ENCODE assay signal across 17 cellular contexts in the genomic region with DNA sequence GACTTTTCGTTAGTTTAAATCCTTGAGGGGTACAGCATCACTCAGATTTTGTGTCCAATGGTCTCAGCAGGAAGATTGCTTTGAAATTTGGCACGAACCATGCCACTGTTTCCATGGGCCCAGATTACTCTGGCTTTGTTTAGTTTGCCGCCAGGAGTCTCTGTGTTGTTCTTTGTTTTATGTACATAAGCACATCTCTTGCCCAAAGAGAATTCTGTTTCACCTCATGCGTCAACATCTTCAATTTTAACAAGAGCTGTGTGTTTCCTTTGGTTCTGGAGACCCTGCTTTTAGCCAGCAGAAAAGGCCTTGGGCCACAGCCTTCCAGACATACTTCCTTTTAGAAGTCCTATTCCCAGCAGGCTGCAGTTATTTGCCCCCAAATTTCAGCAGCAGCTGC.
DNase-seq lines count a peak whose midpoint lies in the region; ATAC-seq and TF ChIP-seq lines count a peak whose summit lies in the region.
"Had no signal": no experiment of that assay in that cellular context is flagged by ENCODE, and none has a peak within 500 bp of the region (broad histone marks: within the 10 kb centered on the region; RNA-seq: fewer than 3 reads in every experiment).

No MANE protein-coding gene starts in this region.

- no peaks in the 10 kb centered on the region for H3K27me3 ChIP-seq in gastrocnemius medialis
- H3K27me3 ChIP-seq: esophagus squamous epithelium had no signal

- in situ Hi-C loops in SK-MEL-5 (cut with HindIII; ENCODE audit: low pct_unique_long_range_greater_than_20kb, low sequenced_read_pairs): no loop called here
- in situ Hi-C loops in gastrocnemius medialis (cut with MboI; ENCODE audit: low sequenced_read_pairs in 4 of 4): no loop called here

- no peak for ATAC-seq in gastrocnemius medialis

- TF ChIP-seq CTCF in gastrocnemius medialis (IDR thresholded peaks at IDR 0.05 in 4 of 5, conservative IDR thresholded peaks at IDR 0.05 in 1 of 5): no peak
- TF ChIP-seq CTCF in GM20000 (IDR thresholded peaks at IDR 0.05; ENCODE audit: extremely low read depth, missing control alignments): no peak

- H3K36me3 ChIP-seq in gastrocnemius medialis: peaks cover 0 to 86% of the 10 kb centered on the region in 2 donors

- intact Hi-C loops in gastrocnemius medialis (cut with DNase I; ENCODE audit: low total_unique reads): no loop called here

- DNase-seq in Ammon's horn (ENCODE audit: low spot score): peak; percentile 35
- DNase-seq in NCI-H1930 (lab: John Stamatoyannopoulos, UW): peak; percentile 3 to 69
- DNase-seq in SK-MEL-5 (ENCODE audit: low read depth, low spot score): peak; percentile 96
- peak; percentile 63 for DNase-seq in medulla oblongata (ENCODE audit: extremely low spot score)
- DNase-seq in activated CD4-positive, CD25-positive, alpha-beta regulatory T cell treated with anti-CD3 and anti-CD28 coated beads, Interleukin-2, amount 50 U/mL, for 72 hours: no peak
- DNase-seq in gastrocnemius medialis: no peak
- no peak for DNase-seq in GM20000 (ENCODE audit: low spot score)
- no peak for DNase-seq in H4 (ENCODE audit: low spot score)
- DNase-seq: aorta, Calu3, esophagus squamous epithelium, islet precursor cell, KG1, mesenchymal stem cell, NCI-H1694 treated with DMSO at 0.1 percent for 48 hours had no signal

- no peaks in the 10 kb centered on the region for H3K4me1 ChIP-seq in gastrocnemius medialis
- H3K4me1 ChIP-seq: esophagus squamous epithelium, HAP-1 had no signal

- no peak overlapping the region for H3K27ac ChIP-seq in gastrocnemius medialis
- H3K27ac ChIP-seq: esophagus squamous epithelium, RWPE1 had no signal

- TF ChIP-seq POLR2A in gastrocnemius medialis (IDR thresholded peaks at IDR 0.05): no peak

- H3K9me3 ChIP-seq in gastrocnemius medialis: no peaks in the 10 kb centered on the region
- H3K9me3 ChIP-seq: esophagus squamous epithelium, HAP-1 had no signal

- H3K4me3 ChIP-seq in gastrocnemius medialis: no peak overlapping the region
- H3K4me3 ChIP-seq: esophagus squamous epithelium, HAP-1 had no signal

Comparison
In these comparisons a context has a peak if more than half of its experiments do, and no peak if none do; other contexts are left out.
1. DNase-seq: peak in Ammon's horn (single experiment), NCI-H1930 (2 of 2), SK-MEL-5 (single experiment) and medulla oblongata (single experiment); none in activated CD4-positive, CD25-positive, alpha-beta regulatory T cell treated with anti-CD3 and anti-CD28 coated beads, Interleukin-2, amount 50 U/mL, for 72 hours (single experiment), gastrocnemius medialis (0 of 2), GM20000 (single experiment) and H4 (single experiment).